In the genomic region with DNA sequence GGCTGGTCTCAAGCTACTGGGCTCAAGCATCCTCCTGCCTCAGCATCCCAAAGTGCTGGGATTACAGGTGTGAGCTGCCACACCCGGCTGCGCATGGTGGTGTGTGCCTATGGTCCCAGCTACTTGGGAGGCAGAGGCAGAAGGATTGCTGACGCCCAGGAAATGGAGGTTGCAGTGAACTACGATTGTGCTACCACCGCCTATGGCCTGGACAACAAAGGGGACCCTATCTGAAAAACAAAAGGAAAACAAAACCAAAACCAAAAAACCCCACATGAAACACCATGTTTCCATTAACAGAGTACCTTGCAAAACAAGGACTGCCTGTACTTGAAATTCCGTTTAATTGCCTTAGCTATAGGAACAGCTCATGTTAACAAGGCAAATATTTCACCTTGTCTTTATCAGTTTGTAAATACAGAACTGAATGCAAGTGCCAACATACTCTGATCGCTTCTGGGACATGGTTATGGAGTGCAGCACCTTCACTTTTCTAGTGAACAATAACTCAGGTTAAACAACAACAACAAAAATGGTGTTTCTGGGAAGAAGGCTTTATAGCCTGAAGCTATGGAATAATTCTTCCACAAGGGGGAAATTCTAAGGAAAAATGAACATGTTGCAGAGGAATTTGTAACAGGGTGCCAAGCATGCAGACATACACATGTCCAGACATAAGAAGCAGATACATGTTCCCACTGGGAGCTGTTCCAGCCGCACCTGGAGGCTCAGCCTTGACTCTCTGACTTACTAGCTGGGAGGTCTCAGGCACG, we compare ENCODE assay signal across 19 cellular contexts.
DNase-seq lines count a peak whose midpoint lies in the region; ATAC-seq and TF ChIP-seq lines count a peak whose summit lies in the region.
"Had no signal": no experiment of that assay in that cellular context is flagged by ENCODE, and none has a peak within 500 bp of the region (broad histone marks: within the 10 kb centered on the region; RNA-seq: fewer than 3 reads in every experiment).

No MANE protein-coding gene starts in this region.

- no peak overlapping the region for H3K27ac Mint-ChIP-seq in neural progenitor cell
- H3K27ac Mint-ChIP-seq: stimulated activated effector memory CD8-positive, alpha-beta T cell treated with anti-CD3 and anti-CD28 coated beads, Interleukin-12 subunit alpha, Interleukin-12 subunit beta, amount 100 ng/mL, for 72 hours had no signal

- CTCF ChIA-PET in RWPE1 (lab: Yijun Ruan, JAX) = interaction anchor here (0.8 kb wide), 1 partner anchor 11 kb away, joined by 4 read pairs; no protein-coding TSS in a partner anchor

- peak; percentile 76 for ATAC-seq in esophagus mucosa
- ATAC-seq: gastrocnemius medialis; stimulated activated effector memory CD8-positive, alpha-beta T cell treated with anti-CD3 and anti-CD28 coated beads, Interleukin-12 subunit alpha, Interleukin-12 subunit beta, amount 100 ng/mL, for 72 hours; upper lobe of right lung had no signal

- no peaks in the 10 kb centered on the region for H3K79me2 ChIP-seq in neural progenitor cell (ENCODE audit: low read depth)

- H3K4me2 ChIP-seq in neural progenitor cell = no peak overlapping the region
- H3K4me2 ChIP-seq: PC-9 had no signal

- no peaks in the 10 kb centered on the region for H3K36me3 ChIP-seq in neural progenitor cell
- H3K36me3 ChIP-seq in tibial nerve = peaks cover 0 to 5% (median 0%) of the 10 kb centered on the region in 3 donors
- H3K36me3 ChIP-seq: gastrocnemius medialis, upper lobe of right lung had no signal

- H3K4me3 ChIP-seq in neural progenitor cell = no peak overlapping the region
- H3K4me3 ChIP-seq in tibial nerve = no peak overlapping the region
- H3K4me3 ChIP-seq: dorsolateral prefrontal cortex, gastrocnemius medialis, PC-9, upper lobe of right lung had no signal

- no peak for TF ChIP-seq EP300 in tibial nerve (IDR thresholded peaks at IDR 0.05)

- peak overlapping the region; percentile 71 for H3K27ac ChIP-seq in C4-2B
- peak overlapping the region; percentile 74 for H3K27ac ChIP-seq in RWPE1
- H3K27ac ChIP-seq in neural progenitor cell = no peak overlapping the region
- no peak overlapping the region for H3K27ac ChIP-seq in tibial nerve
- H3K27ac ChIP-seq: dorsolateral prefrontal cortex, gastrocnemius medialis, PC-9, upper lobe of right lung had no signal

- H4K20me1 ChIP-seq in neural progenitor cell (ENCODE audit: low read depth) = no peaks in the 10 kb centered on the region

- H3K9me3 Mint-ChIP-seq in neural progenitor cell = no peaks in the 10 kb centered on the region
- H3K9me3 Mint-ChIP-seq: CD8-positive, alpha-beta memory T cell; stimulated activated effector memory CD8-positive, alpha-beta T cell treated with anti-CD3 and anti-CD28 coated beads, Interleukin-12 subunit alpha, Interleukin-12 subunit beta, amount 100 ng/mL, for 72 hours had no signal

- no peak overlapping the region for H2AFZ ChIP-seq in neural progenitor cell (replicated peaks)
- H2AFZ ChIP-seq: PC-9 had no signal

- peaks cover 7% of the 10 kb centered on the region for H3K4me1 Mint-ChIP-seq in neural progenitor cell

- peak; percentile 19 for TF ChIP-seq CTCF in C4-2B (conservative IDR thresholded peaks at IDR 0.05)
- TF ChIP-seq CTCF in RWPE1 (conservative IDR thresholded peaks at IDR 0.05; ENCODE audit: low read depth) = peak; percentile 23; the same call in 1 of the 2 replicates
- TF ChIP-seq CTCF in neural progenitor cell (IDR thresholded peaks at IDR 0.05) = peak; percentile 10
- no peak for TF ChIP-seq CTCF in tibial nerve (IDR thresholded peaks at IDR 0.05)

- no peaks in the 10 kb centered on the region for H3F3A ChIP-seq in neural progenitor cell (ENCODE audit: low read depth)

- no peaks in the 10 kb centered on the region for H3K9me3 ChIP-seq in neural progenitor cell (ENCODE audit: low read depth)
- H3K9me3 ChIP-seq in tibial nerve = no peaks in the 10 kb centered on the region
- H3K9me3 ChIP-seq: gastrocnemius medialis, upper lobe of right lung had no signal

- no peaks in the 10 kb centered on the region for H3K4me1 ChIP-seq in neural progenitor cell
- no peaks in the 10 kb centered on the region for H3K4me1 ChIP-seq in tibial nerve
- H3K4me1 ChIP-seq: gastrocnemius medialis, upper lobe of right lung had no signal

- H3K36me3 Mint-ChIP-seq in neural progenitor cell = peaks cover 31% of the 10 kb centered on the region

- peak; percentile 27 for DNase-seq in RWPE1 (ENCODE audit: low spot score)
- no peak for DNase-seq in neural progenitor cell (ENCODE audit: low spot score)
- no peak for DNase-seq in tibial nerve (ENCODE audit: low spot score in 2 of 2)
- DNase-seq in SW480 (ENCODE audit: low spot score) = no peak
- DNase-seq in H4 (ENCODE audit: low spot score) = no peak
- DNase-seq in NK-92 treated with Interleukin-12 subunit alpha and Interleukin-12 subunit beta, amount 100 ng/mL, for 24 hours (lab: John Stamatoyannopoulos, UW) = no peak
- DNase-seq: activated CD4-positive, CD25-positive, alpha-beta regulatory T cell; activated T-cell treated with anti-CD3 and anti-CD28 coated beads for 4 hours; CD8-positive, alpha-beta memory T cell; dorsolateral prefrontal cortex; gastrocnemius medialis; kidney; NCI-H1105; PC-9; stimulated activated CD4-positive, alpha-beta T cell treated with anti-CD3 and anti-CD28 coated beads, Interleukin-4, amount 100 ng/mL, for 4 hours; upper lobe of right lung had no signal

- POLR2A ChIA-PET in RWPE1 (lab: Yijun Ruan, JAX; ENCODE audit: low non-redundant PET) = no interaction called here

- H3K27me3 ChIP-seq in neural progenitor cell (no peaks in the 10 kb centered on the region), tibial nerve (no peaks in the 10 kb centered on the region)
- H3K27me3 ChIP-seq: dorsolateral prefrontal cortex, gastrocnemius medialis, upper lobe of right lung had no signal

- TF ChIP-seq POLR2A in tibial nerve (IDR thresholded peaks at IDR 0.05) = no peak

- H3K27me3 Mint-ChIP-seq in neural progenitor cell (ENCODE audit: insufficient read depth, low read depth) = peaks cover 2% of the 10 kb centered on the region
- H3K27me3 Mint-ChIP-seq: CD8-positive, alpha-beta memory T cell had no signal

- 83 to 86% methylated on average over 9 of the region's 9 CpGs for WGBS in tibial nerve, 2 donors

- H3K9ac ChIP-seq in neural progenitor cell = no peak overlapping the region

- no peak overlapping the region for H3K4me3 Mint-ChIP-seq in neural progenitor cell
- H3K4me3 Mint-ChIP-seq: CD8-positive, alpha-beta memory T cell; stimulated activated effector memory CD8-positive, alpha-beta T cell treated with anti-CD3 and anti-CD28 coated beads, Interleukin-12 subunit alpha, Interleukin-12 subunit beta, amount 100 ng/mL, for 72 hours had no signal

Comparison
In these comparisons a context has a peak if more than half of its experiments do, and no peak if none do; other contexts are left out.
1. H3K27ac ChIP-seq: peak in C4-2B (single experiment) and RWPE1 (single experiment); none in neural progenitor cell (single experiment) and tibial nerve (0 of 4).
2. CTCF ChIP-seq: peak in C4-2B (single experiment), RWPE1 (single experiment) and neural progenitor cell (single experiment); none in tibial nerve (0 of 5).